ENCODE assay signal across 12 cellular contexts in the genomic region with DNA sequence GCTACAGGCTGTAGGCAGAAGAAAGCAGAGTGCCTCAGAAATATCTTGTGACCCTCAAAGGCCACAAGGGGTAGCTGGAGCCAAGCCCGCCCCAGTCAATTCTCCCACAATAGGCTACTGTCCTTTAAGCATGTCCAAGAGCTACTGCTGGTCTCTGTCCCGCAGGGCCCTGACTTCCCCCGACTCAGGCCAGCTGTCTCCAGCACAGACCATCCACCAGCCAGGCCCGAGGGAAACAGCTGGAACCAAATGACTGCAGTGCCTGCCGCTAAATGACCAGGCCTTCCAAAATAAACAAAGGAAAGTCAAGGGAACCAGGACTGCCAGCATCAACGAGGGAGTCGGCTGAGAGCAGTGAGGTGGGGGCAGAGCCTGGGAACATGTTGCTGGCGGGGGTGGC. TPM values are rescaled to one million over a fixed set of nuclear protein-coding genes. Genes with fewer than 3 reads are reported as not detected.
A peak's percentile ranks its signal among the peaks of the same experiment; 100 is the strongest.
DNase-seq lines count a peak whose midpoint lies in the region; ATAC-seq and TF ChIP-seq lines count a peak whose summit lies in the region.
"Had no signal": no experiment of that assay in that cellular context is flagged by ENCODE, and none has a peak within 500 bp of the region (broad histone marks: within the 10 kb centered on the region; RNA-seq: fewer than 3 reads in every experiment).

No MANE protein-coding gene starts in this region.

- no peaks in the 10 kb centered on the region for H3K36me3 ChIP-seq in ACC112 (ENCODE audit: insufficient read depth, low read length)

- H3K27me3 ChIP-seq in ACC112 (ENCODE audit: insufficient read depth, low read length) = no peaks in the 10 kb centered on the region

- no peak overlapping the region for H3K4me3 Mint-ChIP-seq in naive thymus-derived CD8-positive, alpha-beta T cell

- no peak overlapping the region for H3K27ac Mint-ChIP-seq in naive thymus-derived CD8-positive, alpha-beta T cell

- no peaks in the 10 kb centered on the region for H3K9me3 Mint-ChIP-seq in naive thymus-derived CD8-positive, alpha-beta T cell

- TF ChIP-seq CTCF in fibroblast of the aortic adventitia (IDR thresholded peaks at IDR 0.05; ENCODE audit: insufficient read depth, low read length) = peak; percentile 0

- POLR2A ChIA-PET in naive thymus-derived CD8-positive, alpha-beta T cell (lab: Charles Lee) = no interaction called here

- peaks cover 69% of the 10 kb centered on the region for H3K4me1 ChIP-seq in ACC112 (ENCODE audit: control insufficient read depth, insufficient read depth, low read length, unreplicated experiment)

- ATAC-seq in GM21367 (IDR thresholded peaks at IDR 0.05; ENCODE audit: unreplicated experiment) (no peak), HG03378 (IDR thresholded peaks at IDR 0.05; ENCODE audit: unreplicated experiment) (no peak)
- no peak for ATAC-seq in naive thymus-derived CD8-positive, alpha-beta T cell

- H3K4me3 ChIP-seq in ACC112 (ENCODE audit: low read depth, low read length) (no peak overlapping the region), fibroblast of the aortic adventitia (ENCODE audit: low read depth, low read length) (no peak overlapping the region)

- H3K36me3 Mint-ChIP-seq in naive thymus-derived CD8-positive, alpha-beta T cell = no peaks in the 10 kb centered on the region

- no peaks in the 10 kb centered on the region for H3K4me1 Mint-ChIP-seq in naive thymus-derived CD8-positive, alpha-beta T cell

- peak; percentile 21 for DNase-seq in SK-N-DZ (ENCODE audit: low spot score)
- DNase-seq in fibroblast of the aortic adventitia (ENCODE audit: low read depth) = peak; percentile 57
- DNase-seq in mucosa of gallbladder (ENCODE audit: low spot score) = peak; percentile 29
- no peak for DNase-seq in naive thymus-derived CD8-positive, alpha-beta T cell
- DNase-seq in activated CD8-positive, alpha-beta memory T cell treated with anti-CD3 and anti-CD28 coated beads, Interleukin-2, amount 50 U/mL, for 4 hours = no peak
- DNase-seq: activated T-cell treated with anti-CD3 and anti-CD28 coated beads, Interleukin-2, amount 50 U/mL, for 48 hours; Karpas-422; NCI-H748 treated with DMSO at 0.1 percent for 48 hours; stimulated activated CD4-positive, alpha-beta T cell treated with anti-CD3 and anti-CD28 coated beads, Interleukin-4, amount 100 ng/mL, for 4 hours had no signal

- peaks cover 0 to 3% (median 0%) of the 10 kb centered on the region in 5 donors for H3K27me3 Mint-ChIP-seq in naive thymus-derived CD8-positive, alpha-beta T cell

- peaks cover 5% of the 10 kb centered on the region for H3K79me2 ChIP-seq in ACC112 (ENCODE audit: control insufficient read depth, insufficient read depth, low read length, unreplicated experiment)

- H3K27ac ChIP-seq in ACC112 (ENCODE audit: low read depth, low read length) = peak overlapping the region; percentile 100

- peak overlapping the region; percentile 45 for H2AFZ ChIP-seq in ACC112 (ENCODE audit: low read length, unreplicated experiment)

RNA-seq across cellular contexts. Expression of a gene that starts 36.7 kb away (rescaled TPM):
- 57.1 and 72.9 TPM in 2 replicates for polyA plus RNA-seq in SK-N-DZ (2014; cell fraction: cytosol; rRNA removed)
- polyA plus RNA-seq in SK-N-DZ (2014; cell fraction: nucleus; rRNA removed) = 28.8 and 33.3 TPM in 2 replicates
- total RNA-seq in fibroblast of the aortic adventitia (ENCODE audit: low replicate concordance) = 73.8 and 265 TPM in 2 replicates
- 78.9 TPM for total RNA-seq in mucosa of gallbladder
- total RNA-seq in naive thymus-derived CD8-positive, alpha-beta T cell = 10 to 100 TPM; 37.5 to 42.4 TPM
- 10 to 100 TPM; 23.5 to 29.1 (median 26.2) TPM for polyA plus RNA-seq in naive thymus-derived CD8-positive, alpha-beta T cell

Comparison
In these comparisons a context has a peak if more than half of its experiments do, and no peak if none do; other contexts are left out.
1. DNase-seq: peak in SK-N-DZ (single experiment), fibroblast of the aortic adventitia (single experiment) and mucosa of gallbladder (single experiment); none in naive thymus-derived CD8-positive, alpha-beta T cell (0 of 10) and activated CD8-positive, alpha-beta memory T cell treated with anti-CD3 and anti-CD28 coated beads, Interleukin-2, amount 50 U/mL, for 4 hours (single experiment).